8 cellular contexts compared by ENCODE assay signal in the genomic region with DNA sequence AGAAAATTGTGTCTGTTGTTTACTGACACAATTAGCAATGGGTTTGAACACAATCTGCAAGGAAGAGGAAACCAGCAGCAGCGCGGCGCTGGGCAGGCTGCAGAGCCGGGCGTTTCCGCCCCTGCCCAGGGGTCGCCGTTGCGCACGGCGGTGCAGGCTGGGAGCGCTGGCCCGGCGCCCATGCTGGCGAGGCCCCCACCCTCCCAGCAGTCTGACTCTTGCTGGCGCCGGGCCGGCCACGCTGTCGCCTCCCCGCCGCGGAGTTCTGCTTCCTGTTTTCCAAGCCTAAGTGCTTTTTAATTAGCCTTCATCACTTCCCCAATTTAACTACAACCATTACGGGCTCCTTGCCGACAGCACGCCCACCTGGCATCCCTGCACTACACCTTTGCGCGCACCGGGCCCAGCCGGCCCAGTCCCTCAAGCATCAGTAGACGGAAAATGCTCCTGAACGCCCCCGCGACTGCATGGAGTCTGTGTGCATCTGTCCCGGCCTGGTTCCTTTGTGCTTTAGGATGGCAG.
A peak's percentile ranks its signal among the peaks of the same experiment; 100 is the strongest.
DNase-seq lines count a peak whose midpoint lies in the region; ATAC-seq and TF ChIP-seq lines count a peak whose summit lies in the region.

No MANE protein-coding gene starts in this region.

- peak overlapping the region; percentile 59 for H3K4me3 Mint-ChIP-seq in activated CD8-positive, alpha-beta T cell treated with anti-CD3 and anti-CD28 coated beads for 36 hours
- H3K4me3 Mint-ChIP-seq in nephron progenitor cell: peak overlapping the region; percentile 81

- CTCF ChIA-PET in activated CD8-positive, alpha-beta T cell treated with anti-CD3 and anti-CD28 coated beads for 36 hours (lab: Charles Lee): no interaction called here

- intact Hi-C loops in activated CD8-positive, alpha-beta T cell treated with anti-CD3 and anti-CD28 coated beads for 36 hours (cut with micrococcal nuclease): no loop called here

- no peaks in the 10 kb centered on the region for H3K9me3 Mint-ChIP-seq in activated CD8-positive, alpha-beta T cell treated with anti-CD3 and anti-CD28 coated beads for 36 hours
- peaks cover 8% of the 10 kb centered on the region for H3K9me3 Mint-ChIP-seq in nephron progenitor cell

- DNase-seq in COLO668 (lab: John Stamatoyannopoulos, UW; ENCODE audit: unreplicated experiment) (peak; percentile 63), NCI-H2029 treated with DMSO at 0.1 percent for 48 hours (lab: John Stamatoyannopoulos, UW) (peak; percentile 94), germinal center (ENCODE audit: low spot score) (peak; percentile 66), nephron progenitor cell (peak; percentile 59)
- DNase-seq in activated CD8-positive, alpha-beta T cell treated with anti-CD3 and anti-CD28 coated beads for 36 hours: peak; percentile 29
- DNase-seq in activated effector memory CD4-positive, alpha-beta T cell treated with anti-CD3 and anti-CD28 coated beads, Interleukin-2, amount 50 U/mL, for 16 hours: no peak

- no peak for TF ChIP-seq CTCF in activated CD8-positive, alpha-beta T cell treated with anti-CD3 and anti-CD28 coated beads for 36 hours (IDR thresholded peaks at IDR 0.05)
- no peak for TF ChIP-seq CTCF in nephron progenitor cell (IDR thresholded peaks at IDR 0.05)

- no peaks in the 10 kb centered on the region for H3K36me3 Mint-ChIP-seq in activated CD8-positive, alpha-beta T cell treated with anti-CD3 and anti-CD28 coated beads for 36 hours (ENCODE audit: low read depth)
- peaks cover 5% of the 10 kb centered on the region for H3K36me3 Mint-ChIP-seq in nephron progenitor cell (ENCODE audit: low read depth)

- POLR2A ChIA-PET in activated CD8-positive, alpha-beta T cell treated with anti-CD3 and anti-CD28 coated beads for 36 hours (lab: Charles Lee): interaction anchor here (0.7 kb wide), 1 partner anchor 439 kb away, joined by 3 read pairs; no protein-coding TSS in a partner anchor

- peaks cover 9% of the 10 kb centered on the region for H3K4me1 Mint-ChIP-seq in activated CD8-positive, alpha-beta T cell treated with anti-CD3 and anti-CD28 coated beads for 36 hours (ENCODE audit: low read depth)
- H3K4me1 Mint-ChIP-seq in nephron progenitor cell: peaks cover 16% of the 10 kb centered on the region

- H3K27me3 Mint-ChIP-seq in activated CD8-positive, alpha-beta T cell treated with anti-CD3 and anti-CD28 coated beads for 36 hours: peaks cover 27% of the 10 kb centered on the region
- peaks cover 9% of the 10 kb centered on the region for H3K27me3 Mint-ChIP-seq in nephron progenitor cell (ENCODE audit: low read depth, poor library complexity)

- H3K27ac Mint-ChIP-seq in activated CD8-positive, alpha-beta T cell treated with anti-CD3 and anti-CD28 coated beads for 36 hours: no peak overlapping the region
- no peak overlapping the region for H3K27ac Mint-ChIP-seq in nephron progenitor cell

- ATAC-seq in GM21528 (IDR thresholded peaks at IDR 0.05; ENCODE audit: low FRiP score, unreplicated experiment) (peak; percentile 48), HG02938 (IDR thresholded peaks at IDR 0.05; ENCODE audit: unreplicated experiment) (no peak)
- ATAC-seq in activated CD8-positive, alpha-beta T cell treated with anti-CD3 and anti-CD28 coated beads for 36 hours: peak; percentile 42
